In genomic region chr18:46969551-46969950, GRCh38 we compare ENCODE assay signal across 6 cellular contexts. TPM values are rescaled to one million over a fixed set of nuclear protein-coding genes. Genes with fewer than 3 reads are reported as not detected.
A peak's percentile ranks its signal among the peaks of the same experiment; 100 is the strongest.
DNase-seq lines count a peak whose midpoint lies in the region; ATAC-seq and TF ChIP-seq lines count a peak whose summit lies in the region.
"Not testable (repeated sequence)": the region's sequence is repeated elsewhere in the genome, so short reads cannot be mapped to it uniquely, and the experiment has no call there.
"Had no signal": no experiment of that assay in that cellular context is flagged by ENCODE, and none has a peak within 500 bp of the region (broad histone marks: within the 10 kb centered on the region; RNA-seq: fewer than 3 reads in every experiment).

No MANE protein-coding gene starts in this region.

- not testable (repeated sequence) for TF ChIP-seq CTCF in upper lobe of left lung (IDR thresholded peaks at IDR 0.05); upper lobe of right lung (IDR thresholded peaks at IDR 0.05)

- not testable (repeated sequence) for TF ChIP-seq POLR2A in upper lobe of left lung (IDR thresholded peaks at IDR 0.05)

- WGBS in upper lobe of left lung, 2 donors = no CpG with 5 or more reads among the region's 32 CpGs

- not testable (repeated sequence) for H3K27ac Mint-ChIP-seq in stimulated activated memory B cell treated with anti-CD40 and anti-IgM and Interleukin-4, amounts not matched to agents 10 μg/mL and 1 μg/mL and 100 μg/mL, for 72 hours; stimulated activated naive CD8-positive, alpha-beta T cell treated with anti-CD3 and anti-CD28 coated beads, Interleukin-15, amount 100 ng/mL, for 72 hours

- DNase-seq in stimulated activated naive CD8-positive, alpha-beta T cell treated with anti-CD3 and anti-CD28 coated beads, Interleukin-15, amount 100 ng/mL, for 72 hours; upper lobe of left lung; upper lobe of right lung: not testable (repeated sequence)

- not testable (repeated sequence) for H3K27me3 Mint-ChIP-seq in stimulated activated memory B cell treated with anti-CD40 and anti-IgM and Interleukin-4, amounts not matched to agents 10 μg/mL and 1 μg/mL and 100 μg/mL, for 72 hours; stimulated activated naive CD8-positive, alpha-beta T cell treated with anti-CD3 and anti-CD28 coated beads, Interleukin-15, amount 100 ng/mL, for 72 hours

- H3K9me3 Mint-ChIP-seq in stimulated activated memory B cell treated with anti-CD40 and anti-IgM and Interleukin-4, amounts not matched to agents 10 μg/mL and 1 μg/mL and 100 μg/mL, for 72 hours; stimulated activated naive CD8-positive, alpha-beta T cell treated with anti-CD3 and anti-CD28 coated beads, Interleukin-15, amount 100 ng/mL, for 72 hours: not testable (repeated sequence)

- not testable (repeated sequence) for H3K36me3 ChIP-seq in upper lobe of left lung, upper lobe of right lung

- intact Hi-C loops in upper lobe of right lung (cut with DNase I) = not testable (repeated sequence)

- peak; percentile 53 for ATAC-seq in stimulated activated memory B cell treated with anti-CD40 and anti-IgM and Interleukin-4, amounts not matched to agents 10 μg/mL and 1 μg/mL and 100 μg/mL, for 72 hours
- peak; percentile 67 for ATAC-seq in stimulated activated naive CD8-positive, alpha-beta T cell treated with anti-CD3 and anti-CD28 coated beads, Interleukin-15, amount 100 ng/mL, for 72 hours
- ATAC-seq in upper lobe of left lung (ENCODE audit: low FRiP score in 2 of 2) (peak; percentile 4 to 44), upper lobe of right lung (peak; percentile 8)

- not testable (repeated sequence) for TF ChIP-seq EP300 in upper lobe of left lung (IDR thresholded peaks at IDR 0.05)

- H3K27ac ChIP-seq in upper lobe of left lung, upper lobe of right lung: not testable (repeated sequence)

- not testable (repeated sequence) for H3K4me1 ChIP-seq in upper lobe of left lung, upper lobe of right lung

- not testable (repeated sequence) for H3K36me3 Mint-ChIP-seq in stimulated activated memory B cell treated with anti-CD40 and anti-IgM and Interleukin-4, amounts not matched to agents 10 μg/mL and 1 μg/mL and 100 μg/mL, for 72 hours

- H3K4me1 Mint-ChIP-seq in stimulated activated memory B cell treated with anti-CD40 and anti-IgM and Interleukin-4, amounts not matched to agents 10 μg/mL and 1 μg/mL and 100 μg/mL, for 72 hours; stimulated activated naive CD8-positive, alpha-beta T cell treated with anti-CD3 and anti-CD28 coated beads, Interleukin-15, amount 100 ng/mL, for 72 hours: not testable (repeated sequence)

- not testable (repeated sequence) for H3K9me3 ChIP-seq in upper lobe of left lung, upper lobe of right lung

- not testable (repeated sequence) for H3K4me3 Mint-ChIP-seq in stimulated activated memory B cell treated with anti-CD40 and anti-IgM and Interleukin-4, amounts not matched to agents 10 μg/mL and 1 μg/mL and 100 μg/mL, for 72 hours; stimulated activated naive CD8-positive, alpha-beta T cell treated with anti-CD3 and anti-CD28 coated beads, Interleukin-15, amount 100 ng/mL, for 72 hours

- not testable (repeated sequence) for H3K4me3 ChIP-seq in upper lobe of left lung, upper lobe of right lung

- not testable (repeated sequence) for H3K27me3 ChIP-seq in upper lobe of left lung, upper lobe of right lung

RNA-seq across cellular contexts. Expression of gene KATNAL2, which starts 52.1 kb away (rescaled TPM):
- 10 to 100 TPM in 1 of 6 donors, 1 to 10 TPM in 5; 1.6 to 12.6 (median 5.5) TPM for total RNA-seq in upper lobe of left lung
- 3.1 TPM for total RNA-seq in upper lobe of right lung
- total RNA-seq: Caco-2; CD4-positive, CD25-positive, alpha-beta regulatory T cell had no signal

RNA-seq across cellular contexts. Expression of gene PIAS2, which starts 52.2 kb away (rescaled TPM):
- 10 to 100 TPM; 18.4 to 33.5 (median 30.4) TPM for total RNA-seq in upper lobe of left lung
- 38.6 TPM for total RNA-seq in upper lobe of right lung

Comparison
In these comparisons a context has a peak if more than half of its experiments do, and no peak if none do; other contexts are left out.
1. ATAC-seq: peak in every context shown above with its lines; median percentile 67 in stimulated activated naive CD8-positive, alpha-beta T cell treated with anti-CD3 and anti-CD28 coated beads, Interleukin-15, amount 100 ng/mL, for 72 hours; 53 in stimulated activated memory B cell treated with anti-CD40 and anti-IgM and Interleukin-4, amounts not matched to agents 10 μg/mL and 1 μg/mL and 100 μg/mL, for 72 hours; 24 in upper lobe of left lung; 8 in upper lobe of right lung.